ENCODE assay signal across 24 cellular contexts in the genomic region with DNA sequence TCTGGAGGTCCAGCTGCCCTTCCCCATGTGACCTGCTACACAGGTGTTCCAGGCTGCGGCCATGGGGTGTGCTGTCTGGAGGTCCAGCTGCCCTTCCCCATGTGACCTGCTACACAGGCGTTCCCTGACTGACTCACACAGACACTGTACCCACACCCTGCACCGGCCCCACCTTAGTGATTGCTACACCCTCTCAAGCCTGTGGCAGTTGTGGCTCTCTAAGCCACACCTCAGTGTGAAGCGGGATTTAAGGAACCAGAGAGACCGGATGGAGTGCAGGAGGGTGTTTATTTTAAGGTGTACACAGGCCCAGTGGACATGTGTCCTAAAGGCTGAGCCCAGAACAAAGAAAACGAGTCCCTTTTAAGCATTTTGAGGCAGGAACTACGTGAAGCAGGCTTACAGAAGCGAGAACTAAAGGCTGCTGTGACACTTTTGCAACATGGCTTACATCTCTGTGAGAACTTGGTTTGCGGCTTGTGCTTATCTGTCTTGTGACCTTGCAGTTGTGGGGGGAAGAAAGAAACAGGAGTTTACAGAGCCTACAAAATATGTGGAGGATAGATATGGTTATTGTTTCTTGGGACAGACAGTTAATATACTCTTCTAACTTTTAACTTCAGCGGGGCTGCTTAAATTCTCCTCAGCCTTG.
DNase-seq lines count a peak whose midpoint lies in the region; ATAC-seq and TF ChIP-seq lines count a peak whose summit lies in the region.
"Had no signal": no experiment of that assay in that cellular context is flagged by ENCODE, and none has a peak within 500 bp of the region (broad histone marks: within the 10 kb centered on the region; RNA-seq: fewer than 3 reads in every experiment).

No MANE protein-coding gene starts in this region.

- H3K27me3 Mint-ChIP-seq in activated CD8-positive, alpha-beta T cell treated with anti-CD3 and anti-CD28 coated beads for 36 hours = no peaks in the 10 kb centered on the region
- no peaks in the 10 kb centered on the region for H3K27me3 Mint-ChIP-seq in CD4-positive, alpha-beta T cell
- H3K27me3 Mint-ChIP-seq: activated CD4-positive, alpha-beta memory T cell treated with anti-CD3 and anti-CD28 coated beads, Interleukin-2, amount 10 ng/mL, durations not matched to agents 7 days and 5 days had no signal

- H2AK5ac ChIP-seq in trophoblast cell (ENCODE audit: low read length) = no peak overlapping the region

- H3K27ac ChIP-seq in PC-9 (no peak overlapping the region), trophoblast cell (ENCODE audit: low read depth, low read length) (no peak overlapping the region)
- no peak overlapping the region for H3K27ac ChIP-seq in CD4-positive, alpha-beta T cell (ENCODE audit: low read depth, low read length)
- H3K27ac ChIP-seq: BLaER1 treated with 17β-estradiol and CSF1 and Interleukin-3, amounts not matched to agents 10 nM and 100 nM; brain microvascular endothelial cell; tibial artery had no signal

- H3K79me1 ChIP-seq in trophoblast cell (ENCODE audit: low read length) = no peaks in the 10 kb centered on the region

- H2BK120ac ChIP-seq in trophoblast cell (ENCODE audit: insufficient read depth, low read length, poor library complexity) = no peak overlapping the region

- no peaks in the 10 kb centered on the region for H3F3A ChIP-seq in PC-9 (ENCODE audit: insufficient read depth, low read depth)

- ATAC-seq in activated CD8-positive, alpha-beta T cell treated with anti-CD3 and anti-CD28 coated beads for 36 hours = no peak
- ATAC-seq in CD4-positive, alpha-beta T cell (ENCODE audit: poor library complexity) = no peak
- no peak for ATAC-seq in GM18505 (IDR thresholded peaks at IDR 0.05; ENCODE audit: unreplicated experiment)
- ATAC-seq: effector memory CD8-positive, alpha-beta T cell; stimulated activated naive CD8-positive, alpha-beta T cell treated with anti-CD3 and anti-CD28 coated beads, Interleukin-15, Interleukin-2, amounts not matched to agents 100 U/mL and 50 U/mL, for 24 hours had no signal

- no peaks in the 10 kb centered on the region for H3K4me1 ChIP-seq in PC-9 (replicated peaks; ENCODE audit: insufficient read depth)
- no peaks in the 10 kb centered on the region for H3K4me1 ChIP-seq in trophoblast cell (ENCODE audit: control insufficient read depth in 1 of 2, insufficient read depth in 2 of 2, low read length in 2 of 2)
- H3K4me1 ChIP-seq: BLaER1 treated with 17β-estradiol and CSF1 and Interleukin-3, amounts not matched to agents 10 nM and 100 nM; HAP-1; tibial artery had no signal

- intact Hi-C loops in PC-9 (cut with micrococcal nuclease; ENCODE audit: unreplicated experiment) = no loop called here
- intact Hi-C loops in activated CD8-positive, alpha-beta T cell treated with anti-CD3 and anti-CD28 coated beads for 36 hours (cut with micrococcal nuclease) = no loop called here
- intact Hi-C loops in CD4-positive, alpha-beta T cell (cut with DNase I, micrococcal nuclease) = no loop called here

- no peak overlapping the region for H4K8ac ChIP-seq in trophoblast cell (ENCODE audit: low read depth, low read length)

- H2BK12ac ChIP-seq in trophoblast cell (ENCODE audit: low read length) = no peak overlapping the region

- no peak overlapping the region for H3K4me3 Mint-ChIP-seq in activated CD8-positive, alpha-beta T cell treated with anti-CD3 and anti-CD28 coated beads for 36 hours
- no peak overlapping the region for H3K4me3 Mint-ChIP-seq in CD4-positive, alpha-beta T cell
- H3K4me3 Mint-ChIP-seq: activated CD4-positive, alpha-beta memory T cell treated with anti-CD3 and anti-CD28 coated beads, Interleukin-2, amount 10 ng/mL, durations not matched to agents 7 days and 5 days; effector memory CD8-positive, alpha-beta T cell had no signal

- H4K91ac ChIP-seq in trophoblast cell (ENCODE audit: low read depth, low read length) = no peak overlapping the region

- H3K14ac ChIP-seq in trophoblast cell (ENCODE audit: low read length) = no peak overlapping the region

- no peak overlapping the region for H3K4ac ChIP-seq in trophoblast cell (ENCODE audit: low read depth, low read length)

- H3K23ac ChIP-seq in trophoblast cell (ENCODE audit: low read length) = no peak overlapping the region

- POLR2A ChIA-PET in PC-9 (lab: Charles Lee; ENCODE audit: unreplicated experiment) = no interaction called here
- POLR2A ChIA-PET in activated CD8-positive, alpha-beta T cell treated with anti-CD3 and anti-CD28 coated beads for 36 hours (lab: Charles Lee) = no interaction called here
- POLR2A ChIA-PET in CD4-positive, alpha-beta T cell (lab: Charles Lee) = no interaction called here

- DNase-seq in H4 (ENCODE audit: low spot score) (peak; percentile 59), PC-9 (no peak), erythroblast (lab: John Stamatoyannopoulos, UW) (peak; percentile 38 to 67), trophoblast cell (peak; percentile 7 to 60), NOMO-1 treated with DMSO at 0.1 percent for 48 hours (lab: John Stamatoyannopoulos, UW; ENCODE audit: unreplicated experiment) (no peak)
- no peak for DNase-seq in activated CD8-positive, alpha-beta T cell treated with anti-CD3 and anti-CD28 coated beads for 36 hours
- DNase-seq in CD4-positive, alpha-beta T cell = no peak
- DNase-seq: activated CD4-positive, alpha-beta memory T cell treated with anti-CD3 and anti-CD28 coated beads, Interleukin-2, amount 10 ng/mL, durations not matched to agents 7 days and 5 days; activated T-cell treated with anti-CD3 and anti-CD28 coated beads for 4 hours; brain microvascular endothelial cell; effector memory CD8-positive, alpha-beta T cell; Karpas-422; kidney; naive B cell; NCI-H1092; NCI-H2081; NK-92 treated with Interleukin-12 subunit alpha and Interleukin-12 subunit beta, amount 100 ng/mL, for 24 hours; stimulated activated CD4-positive, alpha-beta T cell treated with anti-CD3 and anti-CD28 coated beads, Interleukin-4, amount 100 ng/mL, for 1 hour; stimulated activated naive CD8-positive, alpha-beta T cell treated with anti-CD3 and anti-CD28 coated beads, Interleukin-15, Interleukin-2, amounts not matched to agents 100 U/mL and 50 U/mL, for 24 hours; T-helper 9 cell; tibial artery had no signal

- no peak for TF ChIP-seq POLR2A in erythroblast (IDR thresholded peaks at IDR 0.05; ENCODE audit: low read length)
- TF ChIP-seq POLR2A in GM18505 (IDR thresholded peaks at IDR 0.05; ENCODE audit: borderline replicate concordance, extremely low read depth, insufficient read depth, insufficient read length) = no peak

- no peak overlapping the region for H2AFZ ChIP-seq in PC-9
- H2AFZ ChIP-seq in trophoblast cell (ENCODE audit: insufficient read depth, low read length, poor library complexity) = no peak overlapping the region

- H3K9me3 ChIP-seq in PC-9 (ENCODE audit: insufficient read depth, low read depth) (no peaks in the 10 kb centered on the region), trophoblast cell (ENCODE audit: insufficient read depth, low read depth, low read length) (no peaks in the 10 kb centered on the region)
- H3K9me3 ChIP-seq in CD4-positive, alpha-beta T cell (ENCODE audit: control insufficient read depth, low read length) = no peaks in the 10 kb centered on the region
- H3K9me3 ChIP-seq: HAP-1 had no signal

- no peak overlapping the region for H3K27ac Mint-ChIP-seq in activated CD8-positive, alpha-beta T cell treated with anti-CD3 and anti-CD28 coated beads for 36 hours
- H3K27ac Mint-ChIP-seq in CD4-positive, alpha-beta T cell = no peak overlapping the region
- H3K27ac Mint-ChIP-seq: activated CD4-positive, alpha-beta memory T cell treated with anti-CD3 and anti-CD28 coated beads, Interleukin-2, amount 10 ng/mL, durations not matched to agents 7 days and 5 days; effector memory CD8-positive, alpha-beta T cell; naive B cell had no signal

- no peaks in the 10 kb centered on the region for H3K36me3 Mint-ChIP-seq in activated CD8-positive, alpha-beta T cell treated with anti-CD3 and anti-CD28 coated beads for 36 hours (ENCODE audit: low read depth)
- no peaks in the 10 kb centered on the region for H3K36me3 Mint-ChIP-seq in CD4-positive, alpha-beta T cell (ENCODE audit: low read depth)
- H3K36me3 Mint-ChIP-seq: naive B cell had no signal

- H3K27me3 ChIP-seq in PC-9 (ENCODE audit: insufficient read depth, low read depth) = peaks cover 85% of the 10 kb centered on the region
- H3K27me3 ChIP-seq in trophoblast cell (ENCODE audit: insufficient read depth, low read length) = no peaks in the 10 kb centered on the region
- no peaks in the 10 kb centered on the region for H3K27me3 ChIP-seq in CD4-positive, alpha-beta T cell (ENCODE audit: control insufficient read depth, insufficient read depth, low read length)
- H3K27me3 ChIP-seq: BLaER1 treated with 17β-estradiol and CSF1 and Interleukin-3, amounts not matched to agents 10 nM and 100 nM; brain microvascular endothelial cell; tibial artery had no signal

- H3K4me3 ChIP-seq in PC-9 = no peak overlapping the region
- H3K4me3 ChIP-seq in trophoblast cell (ENCODE audit: low read depth, low read length) = no peak overlapping the region
- H3K4me3 ChIP-seq: BLaER1 treated with 17β-estradiol and CSF1 and Interleukin-3, amounts not matched to agents 10 nM and 100 nM; HAP-1; tibial artery had no signal

- WGBS in trophoblast cell (ENCODE audit: extremely low coverage, insufficient coverage, insufficient read length) = no CpG with 5 or more reads among the region's 10 CpGs

- BruUV-seq in PC-9 (replicated peaks; lab: Mats Ljungman, UMichigan) = no TSS peak

- H3K79me2 ChIP-seq in PC-9 (ENCODE audit: low read depth) (no peaks in the 10 kb centered on the region), trophoblast cell (ENCODE audit: control insufficient read depth, insufficient read depth, low read length, poor library complexity) (no peaks in the 10 kb centered on the region)

- H4K20me1 ChIP-seq in PC-9 (ENCODE audit: insufficient read depth) = no peaks in the 10 kb centered on the region
- H4K20me1 ChIP-seq: BLaER1 treated with 17β-estradiol and CSF1 and Interleukin-3, amounts not matched to agents 10 nM and 100 nM had no signal

- no peak overlapping the region for H3K9ac ChIP-seq in trophoblast cell (ENCODE audit: low read length)
- H3K9ac ChIP-seq: BLaER1 treated with 17β-estradiol and CSF1 and Interleukin-3, amounts not matched to agents 10 nM and 100 nM had no signal

- H3K9me3 Mint-ChIP-seq in activated CD8-positive, alpha-beta T cell treated with anti-CD3 and anti-CD28 coated beads for 36 hours = no peaks in the 10 kb centered on the region
- no peaks in the 10 kb centered on the region for H3K9me3 Mint-ChIP-seq in CD4-positive, alpha-beta T cell

- no peak for TF ChIP-seq CTCF in PC-9 (conservative IDR thresholded peaks at IDR 0.05)
- TF ChIP-seq CTCF in activated CD8-positive, alpha-beta T cell treated with anti-CD3 and anti-CD28 coated beads for 36 hours (IDR thresholded peaks at IDR 0.05) = no peak
- TF ChIP-seq CTCF in CD4-positive, alpha-beta T cell (IDR thresholded peaks at IDR 0.05) = no peak

- H3K36me3 ChIP-seq in PC-9 (ENCODE audit: low read depth) (no peaks in the 10 kb centered on the region), trophoblast cell (ENCODE audit: control insufficient read depth in 1 of 2, insufficient read depth in 2 of 2, low read length in 2 of 2) (no peaks in the 10 kb centered on the region)
- H3K36me3 ChIP-seq: BLaER1 treated with 17β-estradiol and CSF1 and Interleukin-3, amounts not matched to agents 10 nM and 100 nM; brain microvascular endothelial cell; HAP-1; tibial artery had no signal

- H2BK5ac ChIP-seq in trophoblast cell (ENCODE audit: low read depth, low read length, poor library complexity) = no peak overlapping the region

- H3K4me1 Mint-ChIP-seq in activated CD8-positive, alpha-beta T cell treated with anti-CD3 and anti-CD28 coated beads for 36 hours (ENCODE audit: low read depth) = no peaks in the 10 kb centered on the region
- H3K4me1 Mint-ChIP-seq in CD4-positive, alpha-beta T cell (ENCODE audit: low read depth) = no peaks in the 10 kb centered on the region
- H3K4me1 Mint-ChIP-seq: activated CD4-positive, alpha-beta memory T cell treated with anti-CD3 and anti-CD28 coated beads, Interleukin-2, amount 10 ng/mL, durations not matched to agents 7 days and 5 days; naive B cell had no signal

- H3K4me2 ChIP-seq in PC-9 = 0 out of 2 replicates have a peak overlapping the region, but pooled peaks have one; percentile 2
- no peak overlapping the region for H3K4me2 ChIP-seq in trophoblast cell (ENCODE audit: low read length)
- H3K4me2 ChIP-seq: BLaER1 treated with 17β-estradiol and CSF1 and Interleukin-3, amounts not matched to agents 10 nM and 100 nM had no signal

- no peak overlapping the region for H4K12ac ChIP-seq in trophoblast cell (ENCODE audit: low read depth, low read length)

- CTCF ChIA-PET in PC-9 (lab: Charles Lee) = no interaction called here
- CTCF ChIA-PET in activated CD8-positive, alpha-beta T cell treated with anti-CD3 and anti-CD28 coated beads for 36 hours (lab: Charles Lee) = no interaction called here
- CTCF ChIA-PET in CD4-positive, alpha-beta T cell (lab: Charles Lee) = no interaction called here

- H3K9me2 ChIP-seq in PC-9 (ENCODE audit: insufficient read depth) = no peaks in the 10 kb centered on the region

- H3K18ac ChIP-seq in trophoblast cell (ENCODE audit: low read length) = no peak overlapping the region

Comparison
In these comparisons a context has a peak if more than half of its experiments do, and no peak if none do; other contexts are left out.
1. DNase-seq: peak in H4 (single experiment), erythroblast (2 of 2) and trophoblast cell (2 of 2); none in PC-9 (0 of 2), activated CD8-positive, alpha-beta T cell treated with anti-CD3 and anti-CD28 coated beads for 36 hours (single experiment), CD4-positive, alpha-beta T cell (0 of 10) and NOMO-1 treated with DMSO at 0.1 percent for 48 hours (single experiment).